Comparison of ENCODE assay signal across 23 cellular contexts in genomic region chr17:73025041-73025440, GRCh38.
A peak's percentile ranks its signal among the peaks of the same experiment; 100 is the strongest.
DNase-seq lines count a peak whose midpoint lies in the region; ATAC-seq, FAIRE-seq and TF ChIP-seq lines count a peak whose summit lies in the region.
"Had no signal": no experiment of that assay in that cellular context is flagged by ENCODE, and none has a peak within 500 bp of the region (broad histone marks: within the 10 kb centered on the region; RNA-seq: fewer than 3 reads in every experiment).

No MANE protein-coding gene starts in this region.

- no peaks in the 10 kb centered on the region for H3K27me3 Mint-ChIP-seq in nephron (ENCODE audit: low read depth)
- no peaks in the 10 kb centered on the region for H3K27me3 Mint-ChIP-seq in naive thymus-derived CD8-positive, alpha-beta T cell
- H3K27me3 Mint-ChIP-seq: B cell; CD4-positive, alpha-beta T cell had no signal

- H3K27ac Mint-ChIP-seq in nephron: peak overlapping the region in 2 of 3 experiments; percentile 12 to 51
- H3K27ac Mint-ChIP-seq in naive thymus-derived CD8-positive, alpha-beta T cell: no peak overlapping the region
- H3K27ac Mint-ChIP-seq: B cell; CD4-positive, alpha-beta T cell; HFFc6 had no signal

- CTCF ChIA-PET in HEK293 (lab: Yijun Ruan, JAX) (interaction anchor here (0.7 to 1.4 kb wide), 2 partner anchors 39 to 463 kb away, joined by 3 to 11 read pairs; no protein-coding TSS in a partner anchor), PC-9 (lab: Charles Lee) (interaction anchor here (0.6 kb wide), 1 partner anchor 925 kb away, joined by 3 read pairs; no protein-coding TSS in a partner anchor), PC-3 (lab: Charles Lee) (no interaction called here)

- H3K27me3 ChIP-seq in PC-9 (ENCODE audit: insufficient read depth, low read depth) (no peaks in the 10 kb centered on the region), PC-3 (ENCODE audit: low read length) (no peaks in the 10 kb centered on the region)

- H2AFZ ChIP-seq in PC-9 (no peak overlapping the region), PC-3 (ENCODE audit: low read length) (no peak overlapping the region)

- FAIRE-seq in urothelium cell line (lab: Jason Lieb, UNC): peak; percentile 27
- FAIRE-seq: G401.6, GM12891, GM19239, H1, HepG2, HTR-8/SVneo had no signal

- H3K79me2 ChIP-seq in PC-9 (ENCODE audit: low read depth) (no peaks in the 10 kb centered on the region), PC-3 (ENCODE audit: low read length) (no peaks in the 10 kb centered on the region)

- H3K9me2 ChIP-seq in PC-9 (ENCODE audit: insufficient read depth): no peaks in the 10 kb centered on the region
- H3K9me2 ChIP-seq in PC-3 (replicated peaks; ENCODE audit: low read length): no peaks in the 10 kb centered on the region

- intact Hi-C loops in PC-9 (cut with micrococcal nuclease; ENCODE audit: unreplicated experiment): no loop called here
- intact Hi-C loops in PC-3 (cut with micrococcal nuclease): no loop called here

- H3K4me2 ChIP-seq in PC-9: peak overlapping the region; percentile 3; the same call in 1 of the 2 replicates
- no peak overlapping the region for H3K4me2 ChIP-seq in PC-3 (ENCODE audit: low read length)

- BruUV-seq in PC-9 (replicated peaks; lab: Mats Ljungman, UMichigan) (no TSS peak), PC-3 (replicated peaks; lab: Mats Ljungman, UMichigan) (no TSS peak)

- H3K9me3 Mint-ChIP-seq in nephron: peaks cover 8% of the 10 kb centered on the region
- peaks cover under 1 to 26% (median 12%) of the 10 kb centered on the region in 9 donors for H3K9me3 Mint-ChIP-seq in naive thymus-derived CD8-positive, alpha-beta T cell

- no peaks in the 10 kb centered on the region for H4K20me1 ChIP-seq in PC-9 (ENCODE audit: insufficient read depth)
- no peaks in the 10 kb centered on the region for H4K20me1 ChIP-seq in PC-3 (ENCODE audit: low read length)

- H3K4me3 ChIP-seq in HEK293 (ENCODE audit: low read depth, low read length): no peak overlapping the region
- no peak overlapping the region for H3K4me3 ChIP-seq in PC-9
- H3K4me3 ChIP-seq in PC-3 (ENCODE audit: low read length): no peak overlapping the region
- H3K4me3 ChIP-seq: HAP-1 had no signal

- H3K4me1 ChIP-seq in HEK293 (ENCODE audit: control insufficient read depth, insufficient read depth, low read length) (no peaks in the 10 kb centered on the region), PC-9 (replicated peaks; ENCODE audit: insufficient read depth) (no peaks in the 10 kb centered on the region), PC-3 (ENCODE audit: insufficient read depth, low read length) (no peaks in the 10 kb centered on the region)
- H3K4me1 ChIP-seq: HAP-1 had no signal

- peaks cover 3% of the 10 kb centered on the region for H3K36me3 Mint-ChIP-seq in nephron (ENCODE audit: low read depth)
- peaks cover 13 to 67% (median 60%) of the 10 kb centered on the region in 3 donors for H3K36me3 Mint-ChIP-seq in naive thymus-derived CD8-positive, alpha-beta T cell

- no peak overlapping the region for H3K4me3 Mint-ChIP-seq in nephron
- H3K4me3 Mint-ChIP-seq in naive thymus-derived CD8-positive, alpha-beta T cell: no peak overlapping the region
- H3K4me3 Mint-ChIP-seq: B cell; CD4-positive, alpha-beta T cell; HFFc6 had no signal

- POLR2A ChIA-PET in HEK293 (lab: Yijun Ruan, JAX) (no interaction called here), PC-9 (lab: Charles Lee; ENCODE audit: unreplicated experiment) (no interaction called here), PC-3 (lab: Charles Lee; ENCODE audit: unreplicated experiment) (no interaction called here)
- POLR2A ChIA-PET in naive thymus-derived CD8-positive, alpha-beta T cell (lab: Charles Lee): no interaction called here

- H3K9ac ChIP-seq in PC-3 (ENCODE audit: low read length): no peak overlapping the region

- DNase-seq in PC-9 (no peak), urothelium cell line (ENCODE audit: low spot score) (no peak), PC-3 (no peak)
- DNase-seq in naive thymus-derived CD8-positive, alpha-beta T cell: no peak
- DNase-seq: ACHN; C1 segment of cervical spinal cord; Calu3; CD4-positive, alpha-beta T cell; DMS153; DMS79 treated with DMSO at 0.1 percent for 48 hours; EL; HFFc6 had no signal

- H3K36me3 ChIP-seq in HEK293 (ENCODE audit: control insufficient read depth in 2 of 2, insufficient read depth in 1 of 2, low read length in 2 of 2) (no peaks in the 10 kb centered on the region), PC-9 (ENCODE audit: low read depth) (no peaks in the 10 kb centered on the region), PC-3 (ENCODE audit: low read depth, low read length) (no peaks in the 10 kb centered on the region)
- H3K36me3 ChIP-seq: HAP-1 had no signal

- no peaks in the 10 kb centered on the region for H3K9me3 ChIP-seq in HEK293 (ENCODE audit: control insufficient read depth, insufficient read depth, low read depth, low read length)
- H3K9me3 ChIP-seq in PC-9 (ENCODE audit: insufficient read depth, low read depth): no peaks in the 10 kb centered on the region
- H3K9me3 ChIP-seq in PC-3 (ENCODE audit: low read length): no peaks in the 10 kb centered on the region
- H3K9me3 ChIP-seq: HAP-1 had no signal

- H3F3A ChIP-seq in PC-9 (ENCODE audit: insufficient read depth, low read depth) (no peaks in the 10 kb centered on the region), PC-3 (ENCODE audit: low read length, unreplicated experiment) (no peaks in the 10 kb centered on the region)

- no peak overlapping the region for H3K27ac ChIP-seq in HEK293 (ENCODE audit: extremely low read depth, low read depth, low read length)
- H3K27ac ChIP-seq in PC-9: no peak overlapping the region
- no peak overlapping the region for H3K27ac ChIP-seq in PC-3 (ENCODE audit: low read length)

- H3K4me1 Mint-ChIP-seq in nephron: peaks cover 32% of the 10 kb centered on the region
- H3K4me1 Mint-ChIP-seq in naive thymus-derived CD8-positive, alpha-beta T cell: peaks cover 0 to 10% (median 5%) of the 10 kb centered on the region in 4 donors

- ATAC-seq in HG02884 (IDR thresholded peaks at IDR 0.05; ENCODE audit: unreplicated experiment) (no peak), PC-3 (no peak)
- no peak for ATAC-seq in naive thymus-derived CD8-positive, alpha-beta T cell
- ATAC-seq: HepG2 had no signal

- no peak for TF ChIP-seq CTCF in HEK293 (tag by site-specific recombination; IDR thresholded peaks at IDR 0.05)
- no peak for TF ChIP-seq CTCF in PC-9 (conservative IDR thresholded peaks at IDR 0.05)
- TF ChIP-seq CTCF in nephron (IDR thresholded peaks at IDR 0.05; ENCODE audit: unreplicated experiment in 3 of 3): no peak
- TF ChIP-seq CTCF in PC-3 (conservative IDR thresholded peaks at IDR 0.05; ENCODE audit: low read depth, low read length): no peak

TF ChIP-seq in HEK293, 187 proteins besides CTCF, POLR2A, EP300 and RAD21:
- TF ChIP-seq TCF7L2 (IDR thresholded peaks at IDR 0.05; ENCODE audit: borderline replicate concordance, low read depth, low read length): no peak
- TF ChIP-seq SCRT2 (tag by site-specific recombination; IDR thresholded peaks at IDR 0.05): 0 out of 2 replicates have a peak, but pooled peaks have one; percentile 38

Comparison
In these comparisons a context has a peak if more than half of its experiments do, and no peak if none do; other contexts are left out.
1. H3K27ac Mint-ChIP-seq: peak in nephron (2 of 3); none in naive thymus-derived CD8-positive, alpha-beta T cell (0 of 10).